In the genomic region with DNA sequence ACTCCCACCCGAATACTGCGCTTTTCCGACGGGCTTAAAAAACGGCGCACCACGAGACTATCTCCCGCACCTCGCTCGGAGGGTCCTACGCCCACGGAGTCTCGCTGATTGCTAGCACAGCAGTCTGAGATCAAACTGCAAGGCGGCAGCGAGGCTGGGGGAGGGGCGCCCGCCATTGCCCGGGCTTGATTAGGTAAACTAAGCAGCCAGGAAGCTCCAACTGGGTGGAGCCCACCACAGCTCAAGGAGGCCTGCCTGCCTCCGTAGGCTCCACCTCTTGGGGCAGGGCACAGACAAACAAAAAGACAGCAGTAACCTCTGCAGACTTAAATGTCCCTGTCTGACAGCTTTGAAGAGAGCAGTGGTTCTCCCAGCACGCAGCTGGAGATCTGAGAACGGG, we compare ENCODE assay signal across 7 cellular contexts.
A peak's percentile ranks its signal among the peaks of the same experiment; 100 is the strongest.
DNase-seq lines count a peak whose midpoint lies in the region; ATAC-seq and TF ChIP-seq lines count a peak whose summit lies in the region.
"Not testable (repeated sequence)": the region's sequence is repeated elsewhere in the genome, so short reads cannot be mapped to it uniquely, and the experiment has no call there.

No MANE protein-coding gene starts in this region.

- DNase-seq in activated CD8-positive, alpha-beta T cell treated with anti-CD3 and anti-CD28 coated beads, Interleukin-2, amount 10 ng/mL, durations not matched to agents 7 days and 5 days: peak; percentile 62
- DNase-seq in activated naive CD4-positive, alpha-beta T cell treated with Interleukin-2 at 50 U/mL for 16 hours: peak; percentile 23
- not testable (repeated sequence) for DNase-seq in endodermal cell
- peak; percentile 13 for DNase-seq in stimulated activated CD8-positive, alpha-beta memory T cell treated with anti-CD3 and anti-CD28 coated beads, Interleukin-4, amount 100 ng/mL, for 48 hours

- not testable (repeated sequence) for H3K27ac ChIP-seq in endodermal cell (ENCODE audit: low read depth, low read length); iPS-20b (ENCODE audit: low read length)

- not testable (repeated sequence) for H3K27ac Mint-ChIP-seq in T-helper 1 cell treated with Interleukin-12 subunit alpha and Interleukin-12 subunit beta and Interleukin-4 antibody, amounts not matched to agents 30 μg/mL and 1 μg/mL, for 36 hours; activated CD8-positive, alpha-beta T cell treated with anti-CD3 and anti-CD28 coated beads, Interleukin-2, amount 10 ng/mL, durations not matched to agents 7 days and 5 days
- H3K27ac Mint-ChIP-seq in endodermal cell: peak overlapping the region; percentile 19

- H3K36me3 Mint-ChIP-seq in T-helper 1 cell treated with Interleukin-12 subunit alpha and Interleukin-12 subunit beta and Interleukin-4 antibody, amounts not matched to agents 30 μg/mL and 1 μg/mL, for 36 hours (ENCODE audit: low read depth); activated CD8-positive, alpha-beta T cell treated with anti-CD3 and anti-CD28 coated beads, Interleukin-2, amount 10 ng/mL, durations not matched to agents 7 days and 5 days (ENCODE audit: low read depth); endodermal cell (ENCODE audit: low read depth): not testable (repeated sequence)

- TF ChIP-seq CTCF in endodermal cell (conservative IDR thresholded peaks at IDR 0.05): not testable (repeated sequence)

- ATAC-seq in activated CD8-positive, alpha-beta T cell treated with anti-CD3 and anti-CD28 coated beads, Interleukin-2, amount 10 ng/mL, durations not matched to agents 7 days and 5 days: not testable (repeated sequence)

- not testable (repeated sequence) for H3K4me1 ChIP-seq in ES-I3 (ENCODE audit: insufficient read depth, low read length); endodermal cell (ENCODE audit: control insufficient read depth, insufficient read depth, low read length)
- peaks cover 10% of the 10 kb centered on the region; the same call in 1 of the 2 replicates for H3K4me1 ChIP-seq in iPS-20b (ENCODE audit: insufficient read depth, low read length)

- peak overlapping the region; percentile 71 for H3K4me3 Mint-ChIP-seq in T-helper 1 cell treated with Interleukin-12 subunit alpha and Interleukin-12 subunit beta and Interleukin-4 antibody, amounts not matched to agents 30 μg/mL and 1 μg/mL, for 36 hours
- H3K4me3 Mint-ChIP-seq in activated CD8-positive, alpha-beta T cell treated with anti-CD3 and anti-CD28 coated beads, Interleukin-2, amount 10 ng/mL, durations not matched to agents 7 days and 5 days: peak overlapping the region; percentile 54
- H3K4me3 Mint-ChIP-seq in endodermal cell: peak overlapping the region; percentile 60

- WGBS in endodermal cell (ENCODE audit: insufficient coverage in 1 of 2, insufficient read length in 1 of 2), 2 experiments: 8% methylated on average over 18 of the region's 21 CpGs; no CpG with 5 or more reads in 1 of the 2 experiments

- H3K9ac ChIP-seq in ES-I3 (ENCODE audit: low read depth, low read length): peak overlapping the region; percentile 49; the same call in 1 of the 2 replicates
- not testable (repeated sequence) for H3K9ac ChIP-seq in endodermal cell (ENCODE audit: extremely low read depth, low read length, poor library complexity, severe bottlenecking); iPS-20b (ENCODE audit: low read depth, low read length)

- H3K27me3 Mint-ChIP-seq in T-helper 1 cell treated with Interleukin-12 subunit alpha and Interleukin-12 subunit beta and Interleukin-4 antibody, amounts not matched to agents 30 μg/mL and 1 μg/mL, for 36 hours (ENCODE audit: low read depth); endodermal cell (ENCODE audit: insufficient read depth): not testable (repeated sequence)
- H3K27me3 Mint-ChIP-seq in activated CD8-positive, alpha-beta T cell treated with anti-CD3 and anti-CD28 coated beads, Interleukin-2, amount 10 ng/mL, durations not matched to agents 7 days and 5 days (ENCODE audit: low read depth): peaks cover 19% of the 10 kb centered on the region

- CTCF ChIA-PET in activated CD8-positive, alpha-beta T cell treated with anti-CD3 and anti-CD28 coated beads, Interleukin-2, amount 10 ng/mL, durations not matched to agents 7 days and 5 days (lab: Charles Lee): interaction anchor here (1.1 kb wide), 1 partner anchor 35 kb away, joined by 3 read pairs; no protein-coding TSS in a partner anchor

- H3K9me3 Mint-ChIP-seq in T-helper 1 cell treated with Interleukin-12 subunit alpha and Interleukin-12 subunit beta and Interleukin-4 antibody, amounts not matched to agents 30 μg/mL and 1 μg/mL, for 36 hours; activated CD8-positive, alpha-beta T cell treated with anti-CD3 and anti-CD28 coated beads, Interleukin-2, amount 10 ng/mL, durations not matched to agents 7 days and 5 days (ENCODE audit: insufficient read depth); endodermal cell: not testable (repeated sequence)

- not testable (repeated sequence) for H3K4me1 Mint-ChIP-seq in T-helper 1 cell treated with Interleukin-12 subunit alpha and Interleukin-12 subunit beta and Interleukin-4 antibody, amounts not matched to agents 30 μg/mL and 1 μg/mL, for 36 hours (ENCODE audit: low read depth); activated CD8-positive, alpha-beta T cell treated with anti-CD3 and anti-CD28 coated beads, Interleukin-2, amount 10 ng/mL, durations not matched to agents 7 days and 5 days (ENCODE audit: low read depth)
- H3K4me1 Mint-ChIP-seq in endodermal cell: peaks cover 10% of the 10 kb centered on the region

- not testable (repeated sequence) for H3K9me3 ChIP-seq in ES-I3 (ENCODE audit: control insufficient read depth, insufficient read depth, low read length); endodermal cell (ENCODE audit: control insufficient read depth, low read length); iPS-20b (ENCODE audit: insufficient read depth, low read depth, low read length)

- POLR2A ChIA-PET in activated CD8-positive, alpha-beta T cell treated with anti-CD3 and anti-CD28 coated beads, Interleukin-2, amount 10 ng/mL, durations not matched to agents 7 days and 5 days (lab: Charles Lee): not testable (repeated sequence)

- H3K27me3 ChIP-seq in endodermal cell (ENCODE audit: control insufficient read depth, insufficient read depth, low read length, poor library complexity, severe bottlenecking): not testable (repeated sequence)
- peaks cover 18% of the 10 kb centered on the region for H3K27me3 ChIP-seq in iPS-20b (ENCODE audit: insufficient read depth, low read length)

- H3K4me3 ChIP-seq in endodermal cell (ENCODE audit: low read length): not testable (repeated sequence)
- peak overlapping the region; percentile 67 for H3K4me3 ChIP-seq in iPS-20b (ENCODE audit: low read length)

- H3K36me3 ChIP-seq in ES-I3 (ENCODE audit: insufficient read depth, low read length); endodermal cell (ENCODE audit: control insufficient read depth, insufficient read depth, low read length); iPS-20b (ENCODE audit: insufficient read depth, low read depth, low read length): not testable (repeated sequence)
